1 cellular context compared by ENCODE assay signal in the genomic region with DNA sequence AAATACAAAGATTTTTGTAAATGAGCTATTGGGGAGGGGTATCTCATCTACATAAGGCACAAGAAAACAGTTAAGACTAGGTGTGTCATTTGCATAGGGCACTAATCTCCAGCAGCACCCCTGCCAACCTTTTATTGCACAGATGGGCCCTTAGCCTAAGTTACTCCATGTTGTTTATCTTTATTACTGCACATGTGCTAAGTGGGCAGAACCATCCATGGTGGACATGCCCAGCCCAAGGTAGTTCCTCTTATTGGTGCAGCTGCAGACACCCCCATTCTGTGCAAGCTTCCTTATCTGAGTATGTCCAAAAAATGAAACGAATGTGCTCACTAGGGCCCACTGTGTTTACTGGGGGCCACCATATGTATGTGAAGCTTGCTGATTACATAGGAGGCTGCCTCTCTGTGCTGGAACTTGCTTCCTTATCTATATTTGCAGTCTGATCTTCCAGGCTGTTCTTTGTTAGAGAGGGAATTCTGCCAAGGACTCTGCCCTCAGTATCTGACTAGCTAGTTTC.
TF ChIP-seq lines count a peak whose summit lies in the region.

No MANE protein-coding gene starts in this region.

TF ChIP-seq in K562, 482 proteins besides CTCF, POLR2A, EP300 and RAD21 (continued from another document and continues in another):
- TF ChIP-seq, protein P1, sequence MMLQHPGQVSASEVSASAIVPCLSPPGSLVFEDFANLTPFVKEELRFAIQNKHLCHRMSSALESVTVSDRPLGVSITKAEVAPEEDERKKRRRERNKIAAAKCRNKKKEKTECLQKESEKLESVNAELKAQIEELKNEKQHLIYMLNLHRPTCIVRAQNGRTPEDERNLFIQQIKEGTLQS (IDR thresholded peaks at IDR 0.05), result no peak
- TF ChIP-seq, protein P1 (CRISPR knock-in tag; conservative IDR thresholded peaks at IDR 0.05), result no peak
- peak; percentile 61 for TF ChIP-seq NUFIP1 (IDR thresholded peaks at IDR 0.05; ENCODE audit: partially characterized antibody)
- TF ChIP-seq, protein P2, sequence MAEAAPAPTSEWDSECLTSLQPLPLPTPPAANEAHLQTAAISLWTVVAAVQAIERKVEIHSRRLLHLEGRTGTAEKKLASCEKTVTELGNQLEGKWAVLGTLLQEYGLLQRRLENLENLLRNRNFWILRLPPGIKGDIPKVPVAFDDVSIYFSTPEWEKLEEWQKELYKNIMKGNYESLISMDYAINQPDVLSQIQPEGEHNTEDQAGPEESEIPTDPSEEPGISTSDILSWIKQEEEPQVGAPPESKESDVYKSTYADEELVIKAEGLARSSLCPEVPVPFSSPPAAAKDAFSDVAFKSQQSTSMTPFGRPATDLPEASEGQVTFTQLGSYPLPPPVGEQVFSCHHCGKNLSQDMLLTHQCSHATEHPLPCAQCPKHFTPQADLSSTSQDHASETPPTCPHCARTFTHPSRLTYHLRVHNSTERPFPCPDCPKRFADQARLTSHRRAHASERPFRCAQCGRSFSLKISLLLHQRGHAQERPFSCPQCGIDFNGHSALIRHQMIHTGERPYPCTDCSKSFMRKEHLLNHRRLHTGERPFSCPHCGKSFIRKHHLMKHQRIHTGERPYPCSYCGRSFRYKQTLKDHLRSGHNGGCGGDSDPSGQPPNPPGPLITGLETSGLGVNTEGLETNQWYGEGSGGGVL (CRISPR knock-in tag; IDR thresholded peaks at IDR 0.05), result peak; percentile 91
- peak; percentile 31 for TF ChIP-seq HDAC3 (IDR thresholded peaks at IDR 0.05; ENCODE audit: borderline replicate concordance, partially characterized antibody)
- 0 out of 2 replicates have a peak, but pooled peaks have one; percentile 55 for TF ChIP-seq ZNF253 (CRISPR knock-in tag; conservative IDR thresholded peaks at IDR 0.05)
- TF ChIP-seq, protein P3, sequence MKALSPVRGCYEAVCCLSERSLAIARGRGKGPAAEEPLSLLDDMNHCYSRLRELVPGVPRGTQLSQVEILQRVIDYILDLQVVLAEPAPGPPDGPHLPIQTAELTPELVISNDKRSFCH (CRISPR knock-in tag; IDR thresholded peaks at IDR 0.05), result peak; percentile 93
- TF ChIP-seq, protein P3 (tag; IDR thresholded peaks at IDR 0.05), result peak; percentile 98
- TF ChIP-seq SMAD4 (CRISPR knock-in tag; conservative IDR thresholded peaks at IDR 0.05), result peak; percentile 99
- TF ChIP-seq MAZ (CRISPR knock-in tag; conservative IDR thresholded peaks at IDR 0.05 in 1 of 2, IDR thresholded peaks at IDR 0.05 in 1 of 2), result peak in 1 of 2 experiments; percentile 98; a peak in 2 of 4 replicates
- no peak for TF ChIP-seq CBFB (CRISPR knock-in tag; IDR thresholded peaks at IDR 0.05)
- peak; percentile 87; the same call in 1 of the 2 replicates for TF ChIP-seq ZNF76 (CRISPR knock-in tag; IDR thresholded peaks at IDR 0.05; ENCODE audit: borderline replicate concordance)
- TF ChIP-seq POLR3A (IDR thresholded peaks at IDR 0.05; ENCODE audit: borderline replicate concordance, extremely low read depth, insufficient read depth, insufficient read length), result no peak
- peak; percentile 99 for TF ChIP-seq ZNF766 (CRISPR knock-in tag; conservative IDR thresholded peaks at IDR 0.05)
- TF ChIP-seq KLF6 (CRISPR knock-in tag; IDR thresholded peaks at IDR 0.05; ENCODE audit: borderline replicate concordance), result peak; percentile 98
- TF ChIP-seq, protein P4, sequence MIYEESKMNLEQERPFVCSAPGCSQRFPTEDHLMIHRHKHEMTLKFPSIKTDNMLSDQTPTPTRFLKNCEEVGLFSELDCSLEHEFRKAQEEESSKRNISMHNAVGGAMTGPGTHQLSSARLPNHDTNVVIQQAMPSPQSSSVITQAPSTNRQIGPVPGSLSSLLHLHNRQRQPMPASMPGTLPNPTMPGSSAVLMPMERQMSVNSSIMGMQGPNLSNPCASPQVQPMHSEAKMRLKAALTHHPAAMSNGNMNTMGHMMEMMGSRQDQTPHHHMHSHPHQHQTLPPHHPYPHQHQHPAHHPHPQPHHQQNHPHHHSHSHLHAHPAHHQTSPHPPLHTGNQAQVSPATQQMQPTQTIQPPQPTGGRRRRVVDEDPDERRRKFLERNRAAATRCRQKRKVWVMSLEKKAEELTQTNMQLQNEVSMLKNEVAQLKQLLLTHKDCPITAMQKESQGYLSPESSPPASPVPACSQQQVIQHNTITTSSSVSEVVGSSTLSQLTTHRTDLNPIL (CRISPR knock-in tag; IDR thresholded peaks at IDR 0.05), result peak; percentile 88; the same call in 1 of the 2 replicates
- no peak for TF ChIP-seq DNMT1 (IDR thresholded peaks at IDR 0.05)
- TF ChIP-seq, protein P5, sequence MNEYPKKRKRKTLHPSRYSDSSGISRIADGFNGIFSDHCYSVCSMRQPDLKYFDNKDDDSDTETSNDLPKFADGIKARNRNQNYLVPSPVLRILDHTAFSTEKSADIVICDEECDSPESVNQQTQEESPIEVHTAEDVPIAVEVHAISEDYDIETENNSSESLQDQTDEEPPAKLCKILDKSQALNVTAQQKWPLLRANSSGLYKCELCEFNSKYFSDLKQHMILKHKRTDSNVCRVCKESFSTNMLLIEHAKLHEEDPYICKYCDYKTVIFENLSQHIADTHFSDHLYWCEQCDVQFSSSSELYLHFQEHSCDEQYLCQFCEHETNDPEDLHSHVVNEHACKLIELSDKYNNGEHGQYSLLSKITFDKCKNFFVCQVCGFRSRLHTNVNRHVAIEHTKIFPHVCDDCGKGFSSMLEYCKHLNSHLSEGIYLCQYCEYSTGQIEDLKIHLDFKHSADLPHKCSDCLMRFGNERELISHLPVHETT (CRISPR knock-in tag; conservative IDR thresholded peaks at IDR 0.05 in 1 of 2, IDR thresholded peaks at IDR 0.05 in 1 of 2), result peak in 1 of 2 experiments; percentile 98; a peak in 2 of 4 replicates
- peak; percentile 81 for TF ChIP-seq TAL1 (IDR thresholded peaks at IDR 0.05)
- TF ChIP-seq STAT5A (IDR thresholded peaks at IDR 0.05; ENCODE audit: borderline replicate concordance, low read length), result peak; percentile 59; the same call in 1 of the 2 replicates
- peak; percentile 93 for TF ChIP-seq TCFL5 (CRISPR knock-in tag; conservative IDR thresholded peaks at IDR 0.05)
- peak; percentile 52 for TF ChIP-seq SMARCA4 (IDR thresholded peaks at IDR 0.05)
- TF ChIP-seq NR2C2 (CRISPR knock-in tag; IDR thresholded peaks at IDR 0.05), result no peak
- peak; percentile 24; the same call in 1 of the 2 replicates for TF ChIP-seq NR2C2 (tag; IDR thresholded peaks at IDR 0.05)
- peak; percentile 95 for TF ChIP-seq CXXC5 (CRISPR knock-in tag; IDR thresholded peaks at IDR 0.05)
- TF ChIP-seq, protein P6, sequence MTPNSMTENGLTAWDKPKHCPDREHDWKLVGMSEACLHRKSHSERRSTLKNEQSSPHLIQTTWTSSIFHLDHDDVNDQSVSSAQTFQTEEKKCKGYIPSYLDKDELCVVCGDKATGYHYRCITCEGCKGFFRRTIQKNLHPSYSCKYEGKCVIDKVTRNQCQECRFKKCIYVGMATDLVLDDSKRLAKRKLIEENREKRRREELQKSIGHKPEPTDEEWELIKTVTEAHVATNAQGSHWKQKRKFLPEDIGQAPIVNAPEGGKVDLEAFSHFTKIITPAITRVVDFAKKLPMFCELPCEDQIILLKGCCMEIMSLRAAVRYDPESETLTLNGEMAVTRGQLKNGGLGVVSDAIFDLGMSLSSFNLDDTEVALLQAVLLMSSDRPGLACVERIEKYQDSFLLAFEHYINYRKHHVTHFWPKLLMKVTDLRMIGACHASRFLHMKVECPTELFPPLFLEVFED (CRISPR knock-in tag; conservative IDR thresholded peaks at IDR 0.05), result peak; percentile 87
- peak; percentile 8; the same call in 1 of the 2 replicates for TF ChIP-seq JUND (IDR thresholded peaks at IDR 0.05; ENCODE audit: borderline replicate concordance, low read depth, low read length)
- TF ChIP-seq JUND (tag; IDR thresholded peaks at IDR 0.05; ENCODE audit: borderline replicate concordance, low read depth, low read length), result peak; percentile 64; the same call in 2 of the 3 replicates
- peak; percentile 95 for TF ChIP-seq ZNF23 (CRISPR knock-in tag; IDR thresholded peaks at IDR 0.05)
- TF ChIP-seq, protein P7, sequence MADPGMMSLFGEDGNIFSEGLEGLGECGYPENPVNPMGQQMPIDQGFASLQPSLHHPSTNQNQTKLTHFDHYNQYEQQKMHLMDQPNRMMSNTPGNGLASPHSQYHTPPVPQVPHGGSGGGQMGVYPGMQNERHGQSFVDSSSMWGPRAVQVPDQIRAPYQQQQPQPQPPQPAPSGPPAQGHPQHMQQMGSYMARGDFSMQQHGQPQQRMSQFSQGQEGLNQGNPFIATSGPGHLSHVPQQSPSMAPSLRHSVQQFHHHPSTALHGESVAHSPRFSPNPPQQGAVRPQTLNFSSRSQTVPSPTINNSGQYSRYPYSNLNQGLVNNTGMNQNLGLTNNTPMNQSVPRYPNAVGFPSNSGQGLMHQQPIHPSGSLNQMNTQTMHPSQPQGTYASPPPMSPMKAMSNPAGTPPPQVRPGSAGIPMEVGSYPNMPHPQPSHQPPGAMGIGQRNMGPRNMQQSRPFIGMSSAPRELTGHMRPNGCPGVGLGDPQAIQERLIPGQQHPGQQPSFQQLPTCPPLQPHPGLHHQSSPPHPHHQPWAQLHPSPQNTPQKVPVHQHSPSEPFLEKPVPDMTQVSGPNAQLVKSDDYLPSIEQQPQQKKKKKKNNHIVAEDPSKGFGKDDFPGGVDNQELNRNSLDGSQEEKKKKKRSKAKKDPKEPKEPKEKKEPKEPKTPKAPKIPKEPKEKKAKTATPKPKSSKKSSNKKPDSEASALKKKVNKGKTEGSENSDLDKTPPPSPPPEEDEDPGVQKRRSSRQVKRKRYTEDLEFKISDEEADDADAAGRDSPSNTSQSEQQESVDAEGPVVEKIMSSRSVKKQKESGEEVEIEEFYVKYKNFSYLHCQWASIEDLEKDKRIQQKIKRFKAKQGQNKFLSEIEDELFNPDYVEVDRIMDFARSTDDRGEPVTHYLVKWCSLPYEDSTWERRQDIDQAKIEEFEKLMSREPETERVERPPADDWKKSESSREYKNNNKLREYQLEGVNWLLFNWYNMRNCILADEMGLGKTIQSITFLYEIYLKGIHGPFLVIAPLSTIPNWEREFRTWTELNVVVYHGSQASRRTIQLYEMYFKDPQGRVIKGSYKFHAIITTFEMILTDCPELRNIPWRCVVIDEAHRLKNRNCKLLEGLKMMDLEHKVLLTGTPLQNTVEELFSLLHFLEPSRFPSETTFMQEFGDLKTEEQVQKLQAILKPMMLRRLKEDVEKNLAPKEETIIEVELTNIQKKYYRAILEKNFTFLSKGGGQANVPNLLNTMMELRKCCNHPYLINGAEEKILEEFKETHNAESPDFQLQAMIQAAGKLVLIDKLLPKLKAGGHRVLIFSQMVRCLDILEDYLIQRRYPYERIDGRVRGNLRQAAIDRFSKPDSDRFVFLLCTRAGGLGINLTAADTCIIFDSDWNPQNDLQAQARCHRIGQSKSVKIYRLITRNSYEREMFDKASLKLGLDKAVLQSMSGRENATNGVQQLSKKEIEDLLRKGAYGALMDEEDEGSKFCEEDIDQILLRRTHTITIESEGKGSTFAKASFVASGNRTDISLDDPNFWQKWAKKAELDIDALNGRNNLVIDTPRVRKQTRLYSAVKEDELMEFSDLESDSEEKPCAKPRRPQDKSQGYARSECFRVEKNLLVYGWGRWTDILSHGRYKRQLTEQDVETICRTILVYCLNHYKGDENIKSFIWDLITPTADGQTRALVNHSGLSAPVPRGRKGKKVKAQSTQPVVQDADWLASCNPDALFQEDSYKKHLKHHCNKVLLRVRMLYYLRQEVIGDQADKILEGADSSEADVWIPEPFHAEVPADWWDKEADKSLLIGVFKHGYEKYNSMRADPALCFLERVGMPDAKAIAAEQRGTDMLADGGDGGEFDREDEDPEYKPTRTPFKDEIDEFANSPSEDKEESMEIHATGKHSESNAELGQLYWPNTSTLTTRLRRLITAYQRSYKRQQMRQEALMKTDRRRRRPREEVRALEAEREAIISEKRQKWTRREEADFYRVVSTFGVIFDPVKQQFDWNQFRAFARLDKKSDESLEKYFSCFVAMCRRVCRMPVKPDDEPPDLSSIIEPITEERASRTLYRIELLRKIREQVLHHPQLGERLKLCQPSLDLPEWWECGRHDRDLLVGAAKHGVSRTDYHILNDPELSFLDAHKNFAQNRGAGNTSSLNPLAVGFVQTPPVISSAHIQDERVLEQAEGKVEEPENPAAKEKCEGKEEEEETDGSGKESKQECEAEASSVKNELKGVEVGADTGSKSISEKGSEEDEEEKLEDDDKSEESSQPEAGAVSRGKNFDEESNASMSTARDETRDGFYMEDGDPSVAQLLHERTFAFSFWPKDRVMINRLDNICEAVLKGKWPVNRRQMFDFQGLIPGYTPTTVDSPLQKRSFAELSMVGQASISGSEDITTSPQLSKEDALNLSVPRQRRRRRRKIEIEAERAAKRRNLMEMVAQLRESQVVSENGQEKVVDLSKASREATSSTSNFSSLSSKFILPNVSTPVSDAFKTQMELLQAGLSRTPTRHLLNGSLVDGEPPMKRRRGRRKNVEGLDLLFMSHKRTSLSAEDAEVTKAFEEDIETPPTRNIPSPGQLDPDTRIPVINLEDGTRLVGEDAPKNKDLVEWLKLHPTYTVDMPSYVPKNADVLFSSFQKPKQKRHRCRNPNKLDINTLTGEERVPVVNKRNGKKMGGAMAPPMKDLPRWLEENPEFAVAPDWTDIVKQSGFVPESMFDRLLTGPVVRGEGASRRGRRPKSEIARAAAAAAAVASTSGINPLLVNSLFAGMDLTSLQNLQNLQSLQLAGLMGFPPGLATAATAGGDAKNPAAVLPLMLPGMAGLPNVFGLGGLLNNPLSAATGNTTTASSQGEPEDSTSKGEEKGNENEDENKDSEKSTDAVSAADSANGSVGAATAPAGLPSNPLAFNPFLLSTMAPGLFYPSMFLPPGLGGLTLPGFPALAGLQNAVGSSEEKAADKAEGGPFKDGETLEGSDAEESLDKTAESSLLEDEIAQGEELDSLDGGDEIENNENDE (IDR thresholded peaks at IDR 0.05; ENCODE audit: low read depth, low read length), result no peak
- peak; percentile 96 for TF ChIP-seq ZNF444 (CRISPR knock-in tag; IDR thresholded peaks at IDR 0.05)
- TF ChIP-seq TRIM24 (IDR thresholded peaks at IDR 0.05), result peak; percentile 91 to 93
- peak; percentile 93 for TF ChIP-seq ZNF212 (CRISPR knock-in tag; IDR thresholded peaks at IDR 0.05)
- peak; percentile 96 for TF ChIP-seq E2F3 (CRISPR knock-in tag; IDR thresholded peaks at IDR 0.05)
- peak; percentile 50; the same call in 1 of the 2 replicates for TF ChIP-seq MEF2D (tag; conservative IDR thresholded peaks at IDR 0.05; ENCODE audit: low read depth)
- TF ChIP-seq, protein P8, sequence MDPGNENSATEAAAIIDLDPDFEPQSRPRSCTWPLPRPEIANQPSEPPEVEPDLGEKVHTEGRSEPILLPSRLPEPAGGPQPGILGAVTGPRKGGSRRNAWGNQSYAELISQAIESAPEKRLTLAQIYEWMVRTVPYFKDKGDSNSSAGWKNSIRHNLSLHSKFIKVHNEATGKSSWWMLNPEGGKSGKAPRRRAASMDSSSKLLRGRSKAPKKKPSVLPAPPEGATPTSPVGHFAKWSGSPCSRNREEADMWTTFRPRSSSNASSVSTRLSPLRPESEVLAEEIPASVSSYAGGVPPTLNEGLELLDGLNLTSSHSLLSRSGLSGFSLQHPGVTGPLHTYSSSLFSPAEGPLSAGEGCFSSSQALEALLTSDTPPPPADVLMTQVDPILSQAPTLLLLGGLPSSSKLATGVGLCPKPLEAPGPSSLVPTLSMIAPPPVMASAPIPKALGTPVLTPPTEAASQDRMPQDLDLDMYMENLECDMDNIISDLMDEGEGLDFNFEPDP (CRISPR knock-in tag; IDR thresholded peaks at IDR 0.05), result peak; percentile 90
- TF ChIP-seq ZBTB8A (IDR thresholded peaks at IDR 0.05; ENCODE audit: partially characterized antibody), result no peak
- peak; percentile 91 for TF ChIP-seq ZNF239 (CRISPR knock-in tag; IDR thresholded peaks at IDR 0.05)
